Comparison of ENCODE assay signal across 19 cellular contexts in the genomic region with DNA sequence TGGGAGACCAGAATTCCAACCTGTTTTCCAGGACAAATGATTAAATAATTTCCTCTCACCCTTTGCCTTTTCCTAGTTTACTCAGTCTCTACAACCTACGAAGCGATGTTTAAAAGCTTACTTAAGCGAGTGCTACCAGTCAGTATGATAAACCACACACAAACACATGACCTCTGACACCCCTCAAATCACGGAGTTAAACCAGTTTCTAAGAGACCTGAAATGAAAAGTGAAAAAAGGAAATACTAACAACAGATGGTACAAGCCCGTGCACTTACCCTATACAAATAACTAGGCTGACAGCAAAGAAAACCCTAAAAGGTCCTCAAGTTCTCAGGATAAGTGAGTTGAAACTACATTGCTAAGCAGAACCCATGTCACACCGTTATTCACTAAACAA. TPM values are rescaled to one million over a fixed set of nuclear protein-coding genes. Genes with fewer than 3 reads are reported as not detected.
A peak's percentile ranks its signal among the peaks of the same experiment; 100 is the strongest.
DNase-seq lines count a peak whose midpoint lies in the region; ATAC-seq, FAIRE-seq and TF ChIP-seq lines count a peak whose summit lies in the region.
"Had no signal": no experiment of that assay in that cellular context is flagged by ENCODE, and none has a peak within 500 bp of the region (broad histone marks: within the 10 kb centered on the region; RNA-seq: fewer than 3 reads in every experiment).

No MANE protein-coding gene starts in this region.

- TF ChIP-seq CTCF in kidney (IDR thresholded peaks at IDR 0.05; ENCODE audit: borderline replicate concordance, extremely low read depth, insufficient read depth) = no peak

- intact Hi-C loops in kidney (cut with DNase I) = no loop called here

- peaks cover 0 to 4% of the 10 kb centered on the region in 2 donors for H3K4me1 ChIP-seq in kidney (ENCODE audit: control insufficient read depth in 1 of 2, insufficient read depth in 1 of 2, low read depth in 1 of 2, low read length in 2 of 2)
- H3K4me1 ChIP-seq: breast epithelium, prostate gland had no signal

- no peaks in the 10 kb centered on the region for H3K36me3 Mint-ChIP-seq in naive B cell
- no peaks in the 10 kb centered on the region for H3K36me3 Mint-ChIP-seq in activated T-helper 17 cell treated with anti-CD3 and anti-CD28 coated beads, Interleukin-2, amount 50 U/mL, for 72 hours (ENCODE audit: low read depth)
- H3K36me3 Mint-ChIP-seq: activated naive CD8-positive, alpha-beta T cell treated with anti-CD3 and anti-CD28 coated beads for 36 hours; naive thymus-derived CD4-positive, alpha-beta T cell had no signal

- no peaks in the 10 kb centered on the region for H3K36me3 ChIP-seq in kidney (ENCODE audit: control insufficient read depth in 1 of 2, insufficient read depth in 2 of 2, low read length in 2 of 2)
- H3K36me3 ChIP-seq: breast epithelium, prostate gland had no signal

- peak; percentile 72 for ATAC-seq in GM18870 (IDR thresholded peaks at IDR 0.05; ENCODE audit: unreplicated experiment)
- ATAC-seq in GM21576 (IDR thresholded peaks at IDR 0.05; ENCODE audit: unreplicated experiment) = peak; percentile 79
- peak; percentile 70 for ATAC-seq in HG03159 (IDR thresholded peaks at IDR 0.05; ENCODE audit: unreplicated experiment)
- ATAC-seq in naive B cell (ENCODE audit: low read depth in 2 of 2) = peak; percentile 27 to 65
- ATAC-seq in activated T-helper 17 cell treated with anti-CD3 and anti-CD28 coated beads, Interleukin-2, amount 50 U/mL, for 72 hours (replicated peaks) = no peak
- ATAC-seq: naive thymus-derived CD4-positive, alpha-beta T cell had no signal

- H3K4me3 Mint-ChIP-seq in naive B cell = peak overlapping the region in 2 of 8 donors; percentile 13 to 30
- no peak overlapping the region for H3K4me3 Mint-ChIP-seq in activated T-helper 17 cell treated with anti-CD3 and anti-CD28 coated beads, Interleukin-2, amount 50 U/mL, for 72 hours
- H3K4me3 Mint-ChIP-seq: activated naive CD8-positive, alpha-beta T cell treated with anti-CD3 and anti-CD28 coated beads for 36 hours; B cell; naive thymus-derived CD4-positive, alpha-beta T cell had no signal

- no peak overlapping the region for H3K27ac ChIP-seq in kidney (ENCODE audit: low read depth in 2 of 2, low read length in 2 of 2)
- H3K27ac ChIP-seq: breast epithelium, prostate gland had no signal

- no peak overlapping the region for H3K9ac ChIP-seq in kidney (ENCODE audit: low read length in 2 of 2)

- H3K27ac Mint-ChIP-seq in naive B cell = peak overlapping the region in 2 of 6 donors; percentile 4 to 40
- no peak overlapping the region for H3K27ac Mint-ChIP-seq in activated T-helper 17 cell treated with anti-CD3 and anti-CD28 coated beads, Interleukin-2, amount 50 U/mL, for 72 hours
- H3K27ac Mint-ChIP-seq: activated naive CD8-positive, alpha-beta T cell treated with anti-CD3 and anti-CD28 coated beads for 36 hours; B cell; naive thymus-derived CD4-positive, alpha-beta T cell had no signal

- no peak for FAIRE-seq in kidney (lab: Jason Lieb, UNC)

- H3K9me3 ChIP-seq in kidney (ENCODE audit: control insufficient read depth in 1 of 2, low read length in 2 of 2) = no peaks in the 10 kb centered on the region
- H3K9me3 ChIP-seq: breast epithelium, prostate gland had no signal

- H3K4me1 Mint-ChIP-seq in naive B cell = peaks cover 4 to 10% (median 5%) of the 10 kb centered on the region in 3 donors
- H3K4me1 Mint-ChIP-seq in activated T-helper 17 cell treated with anti-CD3 and anti-CD28 coated beads, Interleukin-2, amount 50 U/mL, for 72 hours = no peaks in the 10 kb centered on the region
- H3K4me1 Mint-ChIP-seq: naive thymus-derived CD4-positive, alpha-beta T cell had no signal

- no peaks in the 10 kb centered on the region for H3K9me3 Mint-ChIP-seq in naive B cell
- H3K9me3 Mint-ChIP-seq in activated T-helper 17 cell treated with anti-CD3 and anti-CD28 coated beads, Interleukin-2, amount 50 U/mL, for 72 hours = no peaks in the 10 kb centered on the region
- H3K9me3 Mint-ChIP-seq: activated naive CD8-positive, alpha-beta T cell treated with anti-CD3 and anti-CD28 coated beads for 36 hours had no signal

- DNase-seq in naive B cell (peak; percentile 7), NCI-H1417 (lab: John Stamatoyannopoulos, UW) (no peak), kidney (no peak), inferior parietal cortex (ENCODE audit: extremely low spot score) (no peak)
- DNase-seq: activated CD4-positive, alpha-beta T cell treated with anti-CD3 and anti-CD28 coated beads for 4 hours; activated naive CD8-positive, alpha-beta T cell treated with anti-CD3 and anti-CD28 coated beads for 36 hours; DMS153; effector CD4-positive, alpha-beta T cell; IMR-90; naive thymus-derived CD4-positive, alpha-beta T cell; SHP77 treated with DMSO at 0.1 percent for 48 hours; stimulated activated CD4-positive, alpha-beta T cell treated with anti-CD3 and anti-CD28 coated beads, Interleukin-12 subunit alpha, Interleukin-12 subunit beta, amount 100 ng/mL, for 4 hours had no signal

- peaks cover 0 to 19% (median 0%) of the 10 kb centered on the region in 3 donors for H3K27me3 Mint-ChIP-seq in naive B cell
- peaks cover 27% of the 10 kb centered on the region for H3K27me3 Mint-ChIP-seq in activated T-helper 17 cell treated with anti-CD3 and anti-CD28 coated beads, Interleukin-2, amount 50 U/mL, for 72 hours

- no peak overlapping the region for H3K4me3 ChIP-seq in kidney (ENCODE audit: low read length in 2 of 2)
- H3K4me3 ChIP-seq: breast epithelium, prostate gland had no signal

RNA-seq across cellular contexts. Expression of gene TNFRSF21, which starts 7.7 kb away (rescaled TPM):
- 1 to 10 TPM in 4 of 6 donors, under 1 TPM in 2; 0.21 to 1.7 (median 1.2) TPM for polyA plus RNA-seq in naive B cell (ENCODE audit: low read depth in 6 of 6)
- under 1 TPM; 0.41 to 0.74 TPM for total RNA-seq in activated T-helper 17 cell treated with anti-CD3 and anti-CD28 coated beads, Interleukin-2, amount 50 U/mL, for 72 hours
- 45.5 TPM for total RNA-seq in kidney
- 40.3 TPM for polyA plus RNA-seq in kidney (ENCODE audit: insufficient read depth, low read depth, low replicate concordance)
- polyA plus RNA-seq: naive thymus-derived CD4-positive, alpha-beta T cell had no signal

Comparison
In these comparisons a context has a peak if more than half of its experiments do, and no peak if none do; other contexts are left out.
1. RNA of gene TNFRSF21, which starts 7.7 kb away (total RNA-seq): 45.5 TPM in kidney (single experiment); 0.41 to 0.74 TPM in activated T-helper 17 cell treated with anti-CD3 and anti-CD28 coated beads, Interleukin-2, amount 50 U/mL, for 72 hours; every median in the first group is over 10 times any median in the second.